ENCODE assay signal across 8 cellular contexts in the genomic region with DNA sequence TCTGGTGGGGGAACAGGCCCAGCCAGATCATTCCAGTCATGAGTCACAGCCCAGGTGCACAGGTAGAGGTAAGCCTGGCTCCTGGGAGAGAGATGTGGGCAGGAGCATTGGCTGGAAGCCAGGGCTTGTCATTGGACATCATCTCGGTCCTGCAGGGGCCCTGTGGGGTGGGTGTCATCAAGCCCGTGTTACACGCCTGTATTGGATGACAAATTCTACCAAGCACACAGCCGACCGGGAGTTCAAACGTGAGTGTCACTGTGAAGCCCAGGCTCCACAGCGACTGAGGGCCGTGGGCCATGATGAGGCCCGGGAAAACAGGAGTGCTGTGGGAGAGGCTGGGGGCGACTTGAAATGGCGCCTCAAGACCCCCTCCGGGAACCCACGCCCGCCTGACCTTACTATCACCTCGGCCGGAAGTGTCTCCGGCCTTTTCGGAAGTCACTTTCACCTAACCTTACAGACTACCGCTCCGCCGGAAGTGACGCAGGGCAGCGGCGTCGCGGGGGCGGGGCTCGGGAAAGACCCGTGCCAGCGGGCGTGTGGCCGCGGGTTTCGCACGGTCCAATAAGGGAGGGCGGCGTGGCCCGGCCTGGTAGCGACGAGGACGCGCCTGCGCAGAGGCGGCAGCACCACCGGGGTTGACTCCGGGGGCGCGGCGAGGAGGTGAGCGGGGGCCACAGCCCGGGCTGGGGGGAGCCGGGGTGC. TPM values are rescaled to one million over a fixed set of nuclear protein-coding genes. Genes with fewer than 3 reads are reported as not detected.
DNase-seq lines count a peak whose midpoint lies in the region; ATAC-seq and TF ChIP-seq lines count a peak whose summit lies in the region.

Gene FKBP2 (plus strand): TSS at position 629 of the 708 bp plus-strand sequence. CDS start 1,293 bp downstream, outside the sequence.

- H3K9me3 Mint-ChIP-seq in activated CD4-positive, alpha-beta T cell treated with anti-CD3 and anti-CD28 coated beads, Interleukin-2, amount 10 ng/mL, durations not matched to agents 7 days and 5 days: no peaks in the 10 kb centered on the region

- ATAC-seq in GM19328 (IDR thresholded peaks at IDR 0.05; ENCODE audit: unreplicated experiment) (peak; percentile 56), HG03469 (IDR thresholded peaks at IDR 0.05; ENCODE audit: unreplicated experiment) (peak; percentile 38), left lobe of liver (peak; percentile 64)

- H3K27me3 ChIP-seq in BLaER1 treated with 17β-estradiol and CSF1 and Interleukin-3, amounts not matched to agents 10 nM and 100 nM: no peaks in the 10 kb centered on the region

- H3K9ac ChIP-seq in BLaER1 treated with 17β-estradiol and CSF1 and Interleukin-3, amounts not matched to agents 10 nM and 100 nM: peak within 1 kb of the TSS; percentile 85 to 97 (median 90)

- H3K4me3 Mint-ChIP-seq in activated CD4-positive, alpha-beta T cell treated with anti-CD3 and anti-CD28 coated beads, Interleukin-2, amount 10 ng/mL, durations not matched to agents 7 days and 5 days: peak within 1 kb of the TSS; percentile 88

- H3K4me1 Mint-ChIP-seq in activated CD4-positive, alpha-beta T cell treated with anti-CD3 and anti-CD28 coated beads, Interleukin-2, amount 10 ng/mL, durations not matched to agents 7 days and 5 days: peaks cover 59% of the 10 kb centered on the region

- peak within 1 kb of the TSS; percentile 81 to 99 (median 97) for H3K4me3 ChIP-seq in BLaER1 treated with 17β-estradiol and CSF1 and Interleukin-3, amounts not matched to agents 10 nM and 100 nM
- H3K4me3 ChIP-seq in coronary artery: peak within 1 kb of the TSS; percentile 96

- H3K9me3 ChIP-seq in BLaER1 treated with 17β-estradiol and CSF1 and Interleukin-3, amounts not matched to agents 10 nM and 100 nM (replicated peaks in 1 of 11): no peaks in the 10 kb centered on the region

- peak within 1 kb of the TSS; percentile 96 for H3K27ac Mint-ChIP-seq in activated CD4-positive, alpha-beta T cell treated with anti-CD3 and anti-CD28 coated beads, Interleukin-2, amount 10 ng/mL, durations not matched to agents 7 days and 5 days

- CTCF ChIA-PET in activated CD4-positive, alpha-beta T cell treated with anti-CD3 and anti-CD28 coated beads, Interleukin-2, amount 10 ng/mL, durations not matched to agents 7 days and 5 days (lab: Charles Lee): interaction anchor here (0.7 to 1.2 kb wide), 7 partner anchors 10 to 64 kb away, joined by 3 to 20 read pairs (median 4); partner anchors contain the start of gene PLCB3

- H3K36me3 Mint-ChIP-seq in activated CD4-positive, alpha-beta T cell treated with anti-CD3 and anti-CD28 coated beads, Interleukin-2, amount 10 ng/mL, durations not matched to agents 7 days and 5 days (ENCODE audit: low read depth): peaks cover 20% of the 10 kb centered on the region

- peak within 1 kb of the TSS; percentile 85 to 96 (median 93) for H3K27ac ChIP-seq in BLaER1 treated with 17β-estradiol and CSF1 and Interleukin-3, amounts not matched to agents 10 nM and 100 nM
- peak within 1 kb of the TSS; percentile 100 for H3K27ac ChIP-seq in coronary artery

- H4K20me1 ChIP-seq in BLaER1 treated with 17β-estradiol and CSF1 and Interleukin-3, amounts not matched to agents 10 nM and 100 nM: peaks cover 13 to 47% (median 39%) of the 10 kb centered on the region in 11 experiments; a peak in 21 of 22 replicates

- peak within 1 kb of the TSS; percentile 91 to 100 (median 99) for H3K4me2 ChIP-seq in BLaER1 treated with 17β-estradiol and CSF1 and Interleukin-3, amounts not matched to agents 10 nM and 100 nM

- peaks cover 75 to 82% (median 80%) of the 10 kb centered on the region in 10 experiments for H3K4me1 ChIP-seq in BLaER1 treated with 17β-estradiol and CSF1 and Interleukin-3, amounts not matched to agents 10 nM and 100 nM

- no peaks in the 10 kb centered on the region for H3K27me3 Mint-ChIP-seq in activated CD4-positive, alpha-beta T cell treated with anti-CD3 and anti-CD28 coated beads, Interleukin-2, amount 10 ng/mL, durations not matched to agents 7 days and 5 days

- POLR2A ChIA-PET in activated CD4-positive, alpha-beta T cell treated with anti-CD3 and anti-CD28 coated beads, Interleukin-2, amount 10 ng/mL, durations not matched to agents 7 days and 5 days (lab: Charles Lee): interaction anchor here (0.5 kb wide), 1 partner anchor 8 kb away, joined by 3 read pairs; no protein-coding TSS in a partner anchor

- TF ChIP-seq CTCF in coronary artery (IDR thresholded peaks at IDR 0.05): no peak

- H3K36me3 ChIP-seq in BLaER1 treated with 17β-estradiol and CSF1 and Interleukin-3, amounts not matched to agents 10 nM and 100 nM: peaks cover 28 to 64% (median 42%) of the 10 kb centered on the region in 11 experiments

- DNase-seq in NCI-H526 treated with DMSO at 0.1 percent for 48 hours (lab: John Stamatoyannopoulos, UW): peak; percentile 93
- peak; percentile 97 for DNase-seq in activated CD4-positive, alpha-beta T cell treated with anti-CD3 and anti-CD28 coated beads, Interleukin-2, amount 10 ng/mL, durations not matched to agents 7 days and 5 days
- DNase-seq in coronary artery (ENCODE audit: low spot score): peak; percentile 99
- peak; percentile 99 for DNase-seq in left lobe of liver (ENCODE audit: low spot score)
- DNase-seq in stimulated activated CD4-positive, alpha-beta T cell treated with anti-CD3 and anti-CD28 coated beads, Interleukin-2, amount 100 ng/mL, for 4 hours (ENCODE audit: low read depth): peak; percentile 98

RNA-seq across cellular contexts. Expression of gene FKBP2, which starts in this region (rescaled TPM):
- 10 to 100 TPM; 21.9 to 24.8 TPM for total RNA-seq in activated CD4-positive, alpha-beta T cell treated with anti-CD3 and anti-CD28 coated beads, Interleukin-2, amount 10 ng/mL, durations not matched to agents 7 days and 5 days
- 82.6 TPM for total RNA-seq in left lobe of liver

Comparison
In these comparisons a context has a peak if more than half of its experiments do, and no peak if none do; other contexts are left out.
1. Peak in every context shown above with its lines: DNase-seq, ATAC-seq, H3K4me3 ChIP-seq and H3K27ac ChIP-seq.